6 cellular contexts compared by ENCODE assay signal in the genomic region with DNA sequence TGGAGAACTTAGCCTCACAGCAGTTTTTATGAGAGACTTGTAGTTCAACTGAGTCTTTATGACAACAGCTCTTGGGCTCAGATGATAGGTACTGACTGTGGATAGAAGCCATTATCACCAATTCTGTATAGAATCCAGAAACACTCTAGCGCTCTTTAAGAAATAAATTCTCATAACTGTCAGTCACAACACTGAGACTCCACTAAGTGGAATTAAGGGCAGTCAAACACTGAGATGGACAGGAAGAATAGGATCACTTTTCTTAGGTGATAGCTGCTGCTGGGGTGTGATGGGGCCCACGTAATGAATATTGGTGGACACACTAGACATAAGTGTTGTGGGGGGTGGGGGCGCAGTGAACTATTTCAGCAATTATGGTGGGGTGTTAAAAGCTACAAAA.
"Had no signal": no experiment of that assay in that cellular context is flagged by ENCODE, and none has a peak within 500 bp of the region (broad histone marks: within the 10 kb centered on the region; RNA-seq: fewer than 3 reads in every experiment).

No MANE protein-coding gene starts in this region.

- H3K27ac ChIP-seq: HL-60 had no signal

- H3K4me3 ChIP-seq: K562 had no signal

- ATAC-seq: HepG2, K562 had no signal

- DNase-seq: IMR-90, KBM-7, KG1 had no signal
